8 cellular contexts compared by ENCODE assay signal in genomic region chr18:14458009-14458945, GRCh38.
DNase-seq lines count a peak whose midpoint lies in the region; ATAC-seq and TF ChIP-seq lines count a peak whose summit lies in the region.
"Not testable (repeated sequence)": the region's sequence is repeated elsewhere in the genome, so short reads cannot be mapped to it uniquely, and the experiment has no call there.

No MANE protein-coding gene starts in this region.

- not testable (repeated sequence) for H3K36me3 Mint-ChIP-seq in CD8-positive, alpha-beta T cell; activated T-helper 2 cell treated with anti-CD3 and anti-CD28 coated beads, Interferon-gamma antibody, Interleukin-2, Interleukin-4, amounts not matched to agents 10 μg/mL and 5 μg/mL and 100 μg/mL, durations not matched to agents 14 hours and 24 hours and 36 hours (ENCODE audit: low read depth); stimulated activated naive CD8-positive, alpha-beta T cell treated with anti-CD3 and anti-CD28 coated beads, Interleukin-15, Interleukin-2, amounts not matched to agents 100 ng/mL and 50 ng/mL, for 24 hours (ENCODE audit: low read depth)

- not testable (repeated sequence) for H3K36me3 ChIP-seq in CD8-positive, alpha-beta T cell (ENCODE audit: insufficient read depth, low read length); MM.1S (replicated peaks; ENCODE audit: insufficient read depth, low read length); effector memory CD4-positive, alpha-beta T cell (ENCODE audit: control insufficient read depth, insufficient read depth, low read length); lower lobe of right lung

- H2AFZ ChIP-seq in MM.1S (ENCODE audit: low read length), result not testable (repeated sequence)

- intact Hi-C loops in CD8-positive, alpha-beta T cell (cut with DNase I, micrococcal nuclease), result loop anchor here in 1 of 2 experiments (5.0 kb wide), 1 partner anchor 636 kb away; the partner anchor contains the start of gene MC5R
- intact Hi-C loops in activated T-helper 2 cell treated with anti-CD3 and anti-CD28 coated beads, Interferon-gamma antibody, Interleukin-2, Interleukin-4, amounts not matched to agents 10 μg/mL and 5 μg/mL and 100 μg/mL, durations not matched to agents 14 hours and 24 hours and 36 hours (cut with micrococcal nuclease); lower lobe of right lung (cut with DNase I): not testable (repeated sequence)

- H3K4me1 Mint-ChIP-seq in CD8-positive, alpha-beta T cell (ENCODE audit: low read depth); activated T-helper 2 cell treated with anti-CD3 and anti-CD28 coated beads, Interferon-gamma antibody, Interleukin-2, Interleukin-4, amounts not matched to agents 10 μg/mL and 5 μg/mL and 100 μg/mL, durations not matched to agents 14 hours and 24 hours and 36 hours (ENCODE audit: low read depth); stimulated activated naive CD8-positive, alpha-beta T cell treated with anti-CD3 and anti-CD28 coated beads, Interleukin-15, Interleukin-2, amounts not matched to agents 100 ng/mL and 50 ng/mL, for 24 hours (ENCODE audit: low read depth): not testable (repeated sequence)

- H3K9me2 ChIP-seq in MM.1S (replicated peaks; ENCODE audit: insufficient read depth, low read length), result not testable (repeated sequence)

- not testable (repeated sequence) for H3K27me3 Mint-ChIP-seq in CD8-positive, alpha-beta T cell (ENCODE audit: low read depth); stimulated activated naive CD8-positive, alpha-beta T cell treated with anti-CD3 and anti-CD28 coated beads, Interleukin-15, Interleukin-2, amounts not matched to agents 100 ng/mL and 50 ng/mL, for 24 hours
- H3K27me3 Mint-ChIP-seq in activated T-helper 2 cell treated with anti-CD3 and anti-CD28 coated beads, Interferon-gamma antibody, Interleukin-2, Interleukin-4, amounts not matched to agents 10 μg/mL and 5 μg/mL and 100 μg/mL, durations not matched to agents 14 hours and 24 hours and 36 hours (ENCODE audit: low read depth), result peaks cover 15% of the 10 kb centered on the region

- ATAC-seq in CD8-positive, alpha-beta T cell; lower lobe of right lung: not testable (repeated sequence)

- H3K79me2 ChIP-seq in MM.1S (ENCODE audit: low read length), result not testable (repeated sequence)

- not testable (repeated sequence) for H3K9me3 ChIP-seq in CD8-positive, alpha-beta T cell (ENCODE audit: low read length); MM.1S (replicated peaks; ENCODE audit: insufficient read depth, low read length); effector memory CD4-positive, alpha-beta T cell (ENCODE audit: control insufficient read depth, low read length); lower lobe of right lung

- H3K27ac Mint-ChIP-seq in CD8-positive, alpha-beta T cell; activated T-helper 2 cell treated with anti-CD3 and anti-CD28 coated beads, Interferon-gamma antibody, Interleukin-2, Interleukin-4, amounts not matched to agents 10 μg/mL and 5 μg/mL and 100 μg/mL, durations not matched to agents 14 hours and 24 hours and 36 hours; stimulated activated naive CD8-positive, alpha-beta T cell treated with anti-CD3 and anti-CD28 coated beads, Interleukin-15, Interleukin-2, amounts not matched to agents 100 ng/mL and 50 ng/mL, for 24 hours: not testable (repeated sequence)

- peak overlapping the region; percentile 76 for H3K4me3 Mint-ChIP-seq in CD8-positive, alpha-beta T cell
- H3K4me3 Mint-ChIP-seq in activated T-helper 2 cell treated with anti-CD3 and anti-CD28 coated beads, Interferon-gamma antibody, Interleukin-2, Interleukin-4, amounts not matched to agents 10 μg/mL and 5 μg/mL and 100 μg/mL, durations not matched to agents 14 hours and 24 hours and 36 hours (ENCODE audit: low read depth), result peak overlapping the region; percentile 55
- H3K4me3 Mint-ChIP-seq in stimulated activated naive CD8-positive, alpha-beta T cell treated with anti-CD3 and anti-CD28 coated beads, Interleukin-15, Interleukin-2, amounts not matched to agents 100 ng/mL and 50 ng/mL, for 24 hours, result peak overlapping the region; percentile 57

- not testable (repeated sequence) for H4K20me1 ChIP-seq in MM.1S (ENCODE audit: insufficient read depth, low read length)

- H3K9me3 Mint-ChIP-seq in CD8-positive, alpha-beta T cell; activated T-helper 2 cell treated with anti-CD3 and anti-CD28 coated beads, Interferon-gamma antibody, Interleukin-2, Interleukin-4, amounts not matched to agents 10 μg/mL and 5 μg/mL and 100 μg/mL, durations not matched to agents 14 hours and 24 hours and 36 hours; stimulated activated naive CD8-positive, alpha-beta T cell treated with anti-CD3 and anti-CD28 coated beads, Interleukin-15, Interleukin-2, amounts not matched to agents 100 ng/mL and 50 ng/mL, for 24 hours: not testable (repeated sequence)

- POLR2A ChIA-PET in CD8-positive, alpha-beta T cell (lab: Charles Lee), result not testable (repeated sequence)

- not testable (repeated sequence) for H3K4me1 ChIP-seq in CD8-positive, alpha-beta T cell (ENCODE audit: insufficient read depth, low read length); MM.1S (ENCODE audit: low read length); effector memory CD4-positive, alpha-beta T cell (ENCODE audit: control insufficient read depth, insufficient read depth, low read length, poor library complexity, severe bottlenecking); lower lobe of right lung

- not testable (repeated sequence) for H3F3A ChIP-seq in MM.1S (ENCODE audit: insufficient read depth, low read length)

- DNase-seq in CD8-positive, alpha-beta T cell, result peak; percentile 18 to 82 (median 67)
- peak; percentile 50 for DNase-seq in MM.1S
- peak; percentile 41 for DNase-seq in activated CD4-positive, CD25-positive, alpha-beta regulatory T cell treated with anti-CD3 and anti-CD28 coated beads, Interleukin-2, amount 50 U/mL, for 16 hours (ENCODE audit: low read depth, low spot score)
- peak; percentile 60 for DNase-seq in activated T-helper 2 cell treated with anti-CD3 and anti-CD28 coated beads, Interferon-gamma antibody, Interleukin-2, Interleukin-4, amounts not matched to agents 10 μg/mL and 5 μg/mL and 100 μg/mL, durations not matched to agents 14 hours and 24 hours and 36 hours (ENCODE audit: low spot score)
- peak; percentile 27 to 44 (median 34) for DNase-seq in effector memory CD4-positive, alpha-beta T cell
- peak; percentile 75 for DNase-seq in lower lobe of right lung
- DNase-seq in stimulated activated CD4-positive, alpha-beta T cell treated with anti-CD3 and anti-CD28 coated beads, Interleukin-1b, Interleukin-23, amount 100 ng/mL, for 24 hours (ENCODE audit: low read depth in 4 of 4, low spot score in 1 of 4), result peak in 3 of 4 experiments; percentile 21 to 55 (median 54)

- H3K27ac ChIP-seq in CD8-positive, alpha-beta T cell (ENCODE audit: low read depth, low read length); MM.1S (ENCODE audit: low read length); effector memory CD4-positive, alpha-beta T cell (ENCODE audit: insufficient read depth, low read length, poor library complexity, severe bottlenecking); lower lobe of right lung: not testable (repeated sequence)

- H3K4me2 ChIP-seq in MM.1S (ENCODE audit: low read depth, low read length), result 0 out of 2 replicates have a peak overlapping the region, but pooled peaks have one; percentile 34

- not testable (repeated sequence) for H3K27me3 ChIP-seq in CD8-positive, alpha-beta T cell (ENCODE audit: insufficient read depth, low read length); MM.1S (replicated peaks; ENCODE audit: insufficient read depth, low read length); effector memory CD4-positive, alpha-beta T cell (replicated peaks; ENCODE audit: control insufficient read depth, insufficient read depth, low read length, poor library complexity, severe bottlenecking); lower lobe of right lung (ENCODE audit: low read depth)

- TF ChIP-seq CTCF in CD8-positive, alpha-beta T cell (IDR thresholded peaks at IDR 0.05), result peak; percentile 65
- peak; percentile 27 for TF ChIP-seq CTCF in MM.1S (IDR thresholded peaks at IDR 0.05; ENCODE audit: low read length)
- peak; percentile 21 for TF ChIP-seq CTCF in lower lobe of right lung (IDR thresholded peaks at IDR 0.05)

- not testable (repeated sequence) for H3K9ac ChIP-seq in MM.1S (ENCODE audit: low read length)

- CTCF ChIA-PET in CD8-positive, alpha-beta T cell (lab: Charles Lee), result interaction anchor here (0.7 kb wide), 1 partner anchor 634 kb away, joined by 3 read pairs; the partner anchor contains the start of gene MC5R

- H3K4me3 ChIP-seq in CD8-positive, alpha-beta T cell (ENCODE audit: low read depth, low read length); MM.1S (ENCODE audit: low read length); effector memory CD4-positive, alpha-beta T cell (ENCODE audit: insufficient read depth, low read depth, low read length, poor library complexity, severe bottlenecking); lower lobe of right lung: not testable (repeated sequence)
